In the genomic region with DNA sequence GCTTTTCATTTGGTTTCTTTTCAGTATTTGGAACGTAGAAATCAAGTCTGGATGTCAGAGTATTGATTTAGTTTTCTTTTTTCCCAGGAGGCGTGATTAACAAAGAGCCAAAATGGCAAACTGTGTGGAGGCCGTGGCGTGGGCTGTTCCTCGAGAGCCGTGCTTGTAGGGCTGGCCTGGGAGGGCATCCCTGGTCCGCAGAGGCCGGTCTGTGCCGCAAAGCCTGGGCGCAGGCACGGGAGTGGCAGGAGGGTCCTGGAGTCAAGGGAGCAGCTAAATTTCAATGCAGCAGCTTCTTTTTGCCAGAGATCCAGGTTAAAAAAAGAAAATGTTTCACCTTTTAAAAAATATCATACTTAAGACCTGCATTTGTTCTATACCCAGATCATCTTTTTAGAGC, we compare ENCODE assay signal across 19 cellular contexts. TPM values are rescaled to one million over a fixed set of nuclear protein-coding genes. Genes with fewer than 3 reads are reported as not detected.
DNase-seq lines count a peak whose midpoint lies in the region; ATAC-seq, FAIRE-seq and TF ChIP-seq lines count a peak whose summit lies in the region.
"Had no signal": no experiment of that assay in that cellular context is flagged by ENCODE, and none has a peak within 500 bp of the region (broad histone marks: within the 10 kb centered on the region; RNA-seq: fewer than 3 reads in every experiment).

No MANE protein-coding gene starts in this region.

- no peak overlapping the region for H2BK20ac ChIP-seq in H1 (ENCODE audit: low read length)

- TF ChIP-seq CTCF in H1 (IDR thresholded peaks at IDR 0.05; ENCODE audit: control extremely low read depth in 1 of 3, insufficient read depth in 1 of 3, low read depth in 1 of 3, low read length in 3 of 3) (no peak), nephron progenitor cell (IDR thresholded peaks at IDR 0.05) (no peak), transverse colon (IDR thresholded peaks at IDR 0.05) (no peak)

- H3K23ac ChIP-seq in H1 (ENCODE audit: insufficient read length) (no peak overlapping the region), neuronal stem cell (ENCODE audit: low read depth, low read length, poor library complexity) (no peak overlapping the region)

- CTCF ChIA-PET in H1 (lab: Charles Lee; ENCODE audit: partially characterized antibody) = interaction anchor here (0.7 to 4.2 kb wide), 7 partner anchors 11 to 73 kb away, joined by 3 to 28 read pairs (median 4); no protein-coding TSS in a partner anchor
- CTCF ChIA-PET in activated CD8-positive, alpha-beta T cell treated with anti-CD3 and anti-CD28 coated beads, Interleukin-2, amount 10 ng/mL, durations not matched to agents 7 days and 5 days (lab: Charles Lee) = no interaction called here

- no peak overlapping the region for H3K9ac ChIP-seq in H1 (replicated peaks in 1 of 4; ENCODE audit: extremely low read depth in 1 of 4, low read depth in 3 of 4, low read length in 3 of 4)
- peak overlapping the region; percentile 38 for H3K9ac ChIP-seq in neuronal stem cell (ENCODE audit: low read depth, low read length, poor library complexity)

- no peak overlapping the region for H3K4me3 Mint-ChIP-seq in nephron progenitor cell
- H3K4me3 Mint-ChIP-seq in activated CD8-positive, alpha-beta T cell treated with anti-CD3 and anti-CD28 coated beads, Interleukin-2, amount 10 ng/mL, durations not matched to agents 7 days and 5 days = no peak overlapping the region
- H3K4me3 Mint-ChIP-seq: CD4-positive, alpha-beta T cell; H9; IgD-negative memory B cell had no signal

- WGBS in H1 (ENCODE audit: extremely low coverage in 1 of 2, insufficient coverage in 1 of 2, insufficient read length in 1 of 2, insufficient replicate concordance in 2 of 2, low coverage in 1 of 2, low lambda C conversion rate in 2 of 2, missing lambda C conversion rate in 1 of 2), 2 experiments = 92% methylated on average over 11 of the region's 11 CpGs; no CpG with 5 or more reads in 1 of the 2 experiments
- WGBS in neuronal stem cell (ENCODE audit: extremely low coverage in 2 of 2, insufficient read length in 2 of 2, insufficient replicate concordance in 1 of 2), 2 donors = no CpG with 5 or more reads among the region's 11 CpGs
- WGBS in transverse colon (ENCODE audit: low coverage in 1 of 2), 2 donors = 80 to 87% methylated on average over 1 to 11 of the region's 11 CpGs

- in situ Hi-C loops in transverse colon (cut with MboI; ENCODE audit: low pct_ligation_motif_present in 1 of 4, low pct_unique_long_range_greater_than_20kb in 1 of 4, low sequenced_read_pairs in 3 of 4) = loop anchor here in 1 of 4 donors (25.0 kb wide), 1 partner anchor 431 kb away; no protein-coding TSS in a partner anchor

- H2BK12ac ChIP-seq in H1 (ENCODE audit: low read depth, low read length) (no peak overlapping the region), neuronal stem cell (ENCODE audit: low read length) (no peak overlapping the region)

- H3K14ac ChIP-seq in H1 (ENCODE audit: insufficient read length) = no peak overlapping the region
- peak overlapping the region; percentile 50 for H3K14ac ChIP-seq in neuronal stem cell (ENCODE audit: low read length)

- H3K27ac Mint-ChIP-seq in nephron progenitor cell = peak overlapping the region; percentile 27
- no peak overlapping the region for H3K27ac Mint-ChIP-seq in activated CD8-positive, alpha-beta T cell treated with anti-CD3 and anti-CD28 coated beads, Interleukin-2, amount 10 ng/mL, durations not matched to agents 7 days and 5 days
- H3K27ac Mint-ChIP-seq: CD4-positive, alpha-beta T cell; H9; IgD-negative memory B cell had no signal

- H3K36me3 Mint-ChIP-seq in nephron progenitor cell (ENCODE audit: low read depth) = no peaks in the 10 kb centered on the region
- H3K36me3 Mint-ChIP-seq in activated CD8-positive, alpha-beta T cell treated with anti-CD3 and anti-CD28 coated beads, Interleukin-2, amount 10 ng/mL, durations not matched to agents 7 days and 5 days (ENCODE audit: low read depth) = no peaks in the 10 kb centered on the region
- H3K36me3 Mint-ChIP-seq: IgD-negative memory B cell had no signal

- H3K36me3 ChIP-seq in H1 (ENCODE audit: control insufficient read depth in 2 of 4, insufficient read depth in 4 of 4, low read length in 3 of 4) (no peaks in the 10 kb centered on the region), neuronal stem cell (replicated peaks in 1 of 2; ENCODE audit: control insufficient read depth in 2 of 2, insufficient read depth in 2 of 2, low read length in 2 of 2) (no peaks in the 10 kb centered on the region), transverse colon (no peaks in the 10 kb centered on the region), SJCRH30 (no peaks in the 10 kb centered on the region)

- H3K4ac ChIP-seq in H1 (replicated peaks; ENCODE audit: insufficient read length, low read depth, low read length) (no peak overlapping the region), neuronal stem cell (ENCODE audit: low read length) (no peak overlapping the region)

- H4K8ac ChIP-seq in H1 (ENCODE audit: extremely low read depth, insufficient read depth, low read length) (peak overlapping the region; percentile 51; the same call in 1 of the 2 replicates), neuronal stem cell (ENCODE audit: low read depth, low read length) (no peak overlapping the region)

- H3K27me3 ChIP-seq in H1 (replicated peaks in 1 of 4; ENCODE audit: control insufficient read depth in 3 of 4, extremely low read depth in 1 of 4, insufficient read depth in 3 of 4, low read length in 3 of 4) (no peaks in the 10 kb centered on the region), neuronal stem cell (ENCODE audit: control insufficient read depth in 3 of 3, insufficient read depth in 3 of 3, low read depth in 1 of 3, low read length in 3 of 3) (no peaks in the 10 kb centered on the region), transverse colon (no peaks in the 10 kb centered on the region), SJCRH30 (no peaks in the 10 kb centered on the region)

- no peaks in the 10 kb centered on the region for H3K23me2 ChIP-seq in H1 (ENCODE audit: low read depth, low read length)

- H4K20me1 ChIP-seq in H1 (replicated peaks in 1 of 2; ENCODE audit: control insufficient read depth in 1 of 2, insufficient read depth in 2 of 2, low read length in 2 of 2) = peaks cover 2 to 3% of the 10 kb centered on the region in 2 experiments

- no peaks in the 10 kb centered on the region; a peak in 1 of 4 replicates for H3K79me2 ChIP-seq in H1 (ENCODE audit: control insufficient read depth in 1 of 2, insufficient read depth in 2 of 2, low read length in 2 of 2)

- no peak for ATAC-seq in HG02642 (IDR thresholded peaks at IDR 0.05; ENCODE audit: poor library complexity, unreplicated experiment)
- no peak for ATAC-seq in activated CD8-positive, alpha-beta T cell treated with anti-CD3 and anti-CD28 coated beads, Interleukin-2, amount 10 ng/mL, durations not matched to agents 7 days and 5 days

- H3K9me3 Mint-ChIP-seq in nephron progenitor cell = no peaks in the 10 kb centered on the region
- no peaks in the 10 kb centered on the region for H3K9me3 Mint-ChIP-seq in activated CD8-positive, alpha-beta T cell treated with anti-CD3 and anti-CD28 coated beads, Interleukin-2, amount 10 ng/mL, durations not matched to agents 7 days and 5 days (ENCODE audit: insufficient read depth)
- H3K9me3 Mint-ChIP-seq: CD4-positive, alpha-beta T cell; H9; IgD-negative memory B cell had no signal

- no peaks in the 10 kb centered on the region for H3K79me1 ChIP-seq in H1 (ENCODE audit: low read depth, low read length)
- peaks cover 13% of the 10 kb centered on the region for H3K79me1 ChIP-seq in neuronal stem cell (ENCODE audit: low read depth, low read length)

- H3K27ac ChIP-seq in H1 (ENCODE audit: low read depth, low read length) (no peak overlapping the region), neuronal stem cell (replicated peaks; ENCODE audit: low read length) (peak overlapping the region; percentile 8), transverse colon (no peak overlapping the region), SJCRH30 (no peak overlapping the region)
- H3K27ac ChIP-seq: C4-2B had no signal

- TF ChIP-seq EP300 in H1 (IDR thresholded peaks at IDR 0.05; ENCODE audit: borderline replicate concordance in 1 of 2, low read depth in 2 of 2, low read length in 2 of 2) (no peak), transverse colon (IDR thresholded peaks at IDR 0.05; ENCODE audit: low read depth) (no peak)

- TF ChIP-seq POLR2A in H1 (IDR thresholded peaks at IDR 0.05; ENCODE audit: control extremely low read depth in 1 of 2, low read depth in 2 of 2, low read length in 2 of 2) = no peak
- no peak for TF ChIP-seq POLR2A in transverse colon (IDR thresholded peaks at IDR 0.05)

- no peaks in the 10 kb centered on the region for H3K9me3 ChIP-seq in H1 (ENCODE audit: insufficient read depth in 2 of 2, low read depth in 1 of 2, low read length in 1 of 2)
- H3K9me3 ChIP-seq in neuronal stem cell (replicated peaks in 1 of 2; ENCODE audit: control insufficient read depth in 2 of 2, insufficient read depth in 1 of 2, low read depth in 1 of 2, low read length in 2 of 2) = peaks cover 0 to 2% of the 10 kb centered on the region in 2 donors
- no peaks in the 10 kb centered on the region for H3K9me3 ChIP-seq in transverse colon
- no peaks in the 10 kb centered on the region for H3K9me3 ChIP-seq in SJCRH30 (replicated peaks)
- H3K9me3 ChIP-seq: Caco-2 had no signal

- no peak for TF ChIP-seq RAD21 in H1 (IDR thresholded peaks at IDR 0.05 in 1 of 2, conservative IDR thresholded peaks at IDR 0.05 in 1 of 2; ENCODE audit: low read depth in 2 of 2, low read length in 2 of 2)

- H2BK5ac ChIP-seq in H1 (ENCODE audit: low read depth, low read length) = no peak overlapping the region
- H2BK5ac ChIP-seq in neuronal stem cell (ENCODE audit: low read length) = no peak overlapping the region

- H2AK5ac ChIP-seq in H1 (ENCODE audit: low read depth, low read length) (no peak overlapping the region), neuronal stem cell (ENCODE audit: low read depth, low read length) (no peak overlapping the region)

- H3K27me3 Mint-ChIP-seq in nephron progenitor cell (ENCODE audit: low read depth, poor library complexity) = peaks cover 16% of the 10 kb centered on the region
- peaks cover 4% of the 10 kb centered on the region for H3K27me3 Mint-ChIP-seq in activated CD8-positive, alpha-beta T cell treated with anti-CD3 and anti-CD28 coated beads, Interleukin-2, amount 10 ng/mL, durations not matched to agents 7 days and 5 days (ENCODE audit: low read depth)
- H3K27me3 Mint-ChIP-seq: IgD-negative memory B cell had no signal

- POLR2A ChIA-PET in H1 (lab: Charles Lee; ENCODE audit: partially characterized antibody) = interaction anchor here (1.6 to 1.8 kb wide), 2 partner anchors 60 to 63 kb away, joined by 3 read pairs; no protein-coding TSS in a partner anchor
- POLR2A ChIA-PET in activated CD8-positive, alpha-beta T cell treated with anti-CD3 and anti-CD28 coated beads, Interleukin-2, amount 10 ng/mL, durations not matched to agents 7 days and 5 days (lab: Charles Lee) = no interaction called here

- H3K18ac ChIP-seq in H1 (ENCODE audit: extremely low read depth, low read length) (no peak overlapping the region), neuronal stem cell (ENCODE audit: low read length) (peak overlapping the region; percentile 76)

- FAIRE-seq in H1 (lab: Jason Lieb, UNC) = no peak
- FAIRE-seq: A204.1, D721Med, G401.6, GM12892, GM18507 had no signal

- DNase-seq in H1 (ENCODE audit: low read depth in 1 of 2, low spot score in 2 of 2) = no peak
- no peak for DNase-seq in nephron progenitor cell
- no peak for DNase-seq in neuronal stem cell (ENCODE audit: low spot score)
- peak; percentile 2 for DNase-seq in transverse colon
- DNase-seq in activated CD8-positive, alpha-beta T cell treated with anti-CD3 and anti-CD28 coated beads, Interleukin-2, amount 10 ng/mL, durations not matched to agents 7 days and 5 days = no peak
- no peak for DNase-seq in SJCRH30
- DNase-seq: AML-193; CD4-positive, alpha-beta T cell; GOT3; H9 had no signal

- no peak overlapping the region for H4K5ac ChIP-seq in H1 (ENCODE audit: insufficient read length, low read depth, low read length)

- no peak overlapping the region for H2BK15ac ChIP-seq in H1 (ENCODE audit: low read length)
- H2BK15ac ChIP-seq in neuronal stem cell (ENCODE audit: low read length) = peak overlapping the region; percentile 12

- H3K4me2 ChIP-seq in H1 (ENCODE audit: insufficient read depth in 1 of 2, low read depth in 2 of 2, low read length in 2 of 2) (no peak overlapping the region), neuronal stem cell (ENCODE audit: insufficient read depth, low read length, poor library complexity, severe bottlenecking) (no peak overlapping the region)

- H3K4me1 Mint-ChIP-seq in nephron progenitor cell = peaks cover 66% of the 10 kb centered on the region
- H3K4me1 Mint-ChIP-seq in activated CD8-positive, alpha-beta T cell treated with anti-CD3 and anti-CD28 coated beads, Interleukin-2, amount 10 ng/mL, durations not matched to agents 7 days and 5 days (ENCODE audit: low read depth) = no peaks in the 10 kb centered on the region
- H3K4me1 Mint-ChIP-seq: IgD-negative memory B cell had no signal

- no peak overlapping the region for H4K91ac ChIP-seq in H1 (replicated peaks; ENCODE audit: insufficient read length, low read length)
- H4K91ac ChIP-seq in neuronal stem cell (ENCODE audit: low read depth, low read length, poor library complexity) = no peak overlapping the region

- no peak overlapping the region for H3K56ac ChIP-seq in H1 (replicated peaks; ENCODE audit: insufficient read length, low read depth, low read length)

- H3K4me1 ChIP-seq in H1 (replicated peaks in 1 of 4; ENCODE audit: control insufficient read depth in 3 of 4, insufficient read depth in 4 of 4, low read length in 3 of 4) (peaks cover 3 to 19% (median 10%) of the 10 kb centered on the region in 4 experiments), neuronal stem cell (ENCODE audit: control insufficient read depth in 2 of 2, insufficient read depth in 1 of 2, low read depth in 1 of 2, low read length in 2 of 2) (peaks cover 48 to 65% of the 10 kb centered on the region in 2 donors), transverse colon (no peaks in the 10 kb centered on the region), SJCRH30 (peaks cover 29% of the 10 kb centered on the region)

- intact Hi-C loops in transverse colon (cut with DNase I; ENCODE audit: low total_unique reads) = no loop called here

- H3K4me3 ChIP-seq in H1 (ENCODE audit: extremely low read depth in 1 of 4, insufficient read depth in 2 of 4, low read depth in 3 of 4, low read length in 4 of 4) (no peak overlapping the region), neuronal stem cell (ENCODE audit: low read length in 2 of 2) (no peak overlapping the region), transverse colon (no peak overlapping the region), SJCRH30 (no peak overlapping the region)

- H2BK120ac ChIP-seq in H1 (replicated peaks; ENCODE audit: low read depth, low read length) (no peak overlapping the region), neuronal stem cell (ENCODE audit: low read depth, low read length) (no peak overlapping the region)

- H2AFZ ChIP-seq in H1 (ENCODE audit: low read length) (no peak overlapping the region), neuronal stem cell (ENCODE audit: low read length) (no peak overlapping the region)

RNA-seq across cellular contexts. Expression of a gene that starts 13.1 kb away (rescaled TPM):
- 22.9 and 24.4 TPM in 2 replicates for total RNA-seq in H1 (2021; fragmentation: NEBNext Ultra II Directional; extraction: Animal tissue kit (Norgen Biotek cat#: 25700))
- 10.1 and 15.9 TPM in 2 replicates for polyA plus RNA-seq in H1 (2011; rRNA removed)
- 13.8 TPM for polyA plus RNA-seq in H1 (2011; cell fraction: cytosol; rRNA removed)
- polyA plus RNA-seq in H1 (2011; cell fraction: nucleus; rRNA removed) = 82.6 TPM
- polyA plus RNA-seq in H1 (2012, experiment 1 of 2) = 16.2 to 22.1 TPM (median 19.9 TPM) in 4 replicates
- 10.5 TPM for polyA plus RNA-seq in H1 (2012, experiment 2 of 2)
- polyA plus RNA-seq in H1 (2013, experiment 1 of 2) = 10.9 TPM
- 11.8 TPM for polyA plus RNA-seq in H1 (2013, experiment 2 of 2)
- 16.6 and 19.1 TPM in 2 replicates for polyA minus RNA-seq in H1 (2011; rRNA and poly(A)+ RNA removed)
- polyA minus RNA-seq in H1 (2011; cell fraction: cytosol; rRNA and poly(A)+ RNA removed) = 18.4 TPM
- polyA minus RNA-seq in H1 (2011; cell fraction: nucleus; rRNA and poly(A)+ RNA removed) = 40.8 TPM
- 20.8 TPM for polyA plus RNA-seq in neuronal stem cell (2013, experiment 1 of 2)
- 20.3 TPM for polyA plus RNA-seq in neuronal stem cell (2013, experiment 2 of 2)
- total RNA-seq in transverse colon = 100 to 1,000 TPM in 2 of 4 donors, 10 to 100 TPM in 2; 62.1 to 186 (median 91.3) TPM
- total RNA-seq in activated CD8-positive, alpha-beta T cell treated with anti-CD3 and anti-CD28 coated beads, Interleukin-2, amount 10 ng/mL, durations not matched to agents 7 days and 5 days = 1 to 10 TPM in 1 of 2 experiments, under 1 TPM in 1; 0.76 to 1.0 TPM
- total RNA-seq in SJCRH30 (2014; rRNA removed; shearing (Covaris generic)) = 4.4 and 4.6 TPM in 2 replicates
